In genomic region chrX:128035318-128035717, GRCh38 we compare ENCODE assay signal across 33 cellular contexts. TPM values are rescaled to one million over a fixed set of nuclear protein-coding genes. Genes with fewer than 3 reads are reported as not detected.
DNase-seq lines count a peak whose midpoint lies in the region; ATAC-seq, FAIRE-seq and TF ChIP-seq lines count a peak whose summit lies in the region.
"Had no signal": no experiment of that assay in that cellular context is flagged by ENCODE, and none has a peak within 500 bp of the region (broad histone marks: within the 10 kb centered on the region; RNA-seq: fewer than 3 reads in every experiment).

No MANE protein-coding gene starts in this region.

- no peak for TF ChIP-seq POLR2A in endothelial cell of umbilical vein (IDR thresholded peaks at IDR 0.05; ENCODE audit: low read depth, low read length)

- H4K91ac ChIP-seq in mesenchymal stem cell (ENCODE audit: low read length), result no peak overlapping the region

- no peak for TF ChIP-seq CTCF in endothelial cell of umbilical vein (IDR thresholded peaks at IDR 0.05; ENCODE audit: extremely low read depth in 1 of 2, insufficient read depth in 1 of 2, low read depth in 1 of 2, low read length in 2 of 2)

- H3K4me3 ChIP-seq in endothelial cell of umbilical vein (replicated peaks in 1 of 3; ENCODE audit: insufficient read depth in 1 of 3, low read depth in 1 of 3, low read length in 3 of 3), result no peak overlapping the region
- H3K4me3 ChIP-seq in mesenchymal stem cell (ENCODE audit: insufficient read depth in 1 of 2, low read depth in 1 of 2, low read length in 2 of 2), result no peak overlapping the region
- H3K4me3 ChIP-seq: BLaER1, GM12878 had no signal

- H3K9me3 ChIP-seq in endothelial cell of umbilical vein (replicated peaks; ENCODE audit: control insufficient read depth, insufficient read depth, low read length), result no peaks in the 10 kb centered on the region
- H3K9me3 ChIP-seq in mesenchymal stem cell (ENCODE audit: control insufficient read depth, low read length), result no peaks in the 10 kb centered on the region
- H3K9me3 ChIP-seq: BE2C, BLaER1 had no signal

- H3K4ac ChIP-seq in mesenchymal stem cell (ENCODE audit: low read depth in 1 of 2, low read length in 2 of 2), result no peak overlapping the region

- peak overlapping the region; percentile 74 for H3K9ac ChIP-seq in endothelial cell of umbilical vein (replicated peaks; ENCODE audit: extremely low read depth, insufficient read depth, low read length)
- H3K9ac ChIP-seq in mesenchymal stem cell (ENCODE audit: low read length), result no peak overlapping the region
- H3K9ac ChIP-seq: BLaER1 had no signal

- H2BK15ac ChIP-seq in mesenchymal stem cell (ENCODE audit: low read depth, poor library complexity, severe bottlenecking), result no peak overlapping the region

- H3K27me3 ChIP-seq in endothelial cell of umbilical vein (ENCODE audit: control insufficient read depth in 2 of 2, insufficient read depth in 2 of 2, low read length in 2 of 2) (no peaks in the 10 kb centered on the region), mesenchymal stem cell (ENCODE audit: control insufficient read depth in 1 of 2, insufficient read depth in 1 of 2, low read length in 2 of 2) (no peaks in the 10 kb centered on the region)
- H3K27me3 ChIP-seq: BE2C had no signal

- no peaks in the 10 kb centered on the region for H3K79me1 ChIP-seq in mesenchymal stem cell (replicated peaks; ENCODE audit: low read length, poor library complexity, severe bottlenecking)

- dilution Hi-C loops in endothelial cell of umbilical vein (cut with MboI; ENCODE audit: extremely low pct_ligation_motif_present, low sequenced_read_pairs), result no loop called here

- BruUV-seq in endothelial cell of umbilical vein (replicated peaks; lab: Mats Ljungman, UMichigan), result no TSS peak

- no peak overlapping the region for H3K4me2 ChIP-seq in endothelial cell of umbilical vein (ENCODE audit: insufficient read depth, low read length)
- H3K4me2 ChIP-seq in mesenchymal stem cell (ENCODE audit: low read length, poor library complexity, severe bottlenecking), result no peak overlapping the region
- H3K4me2 ChIP-seq: BLaER1 had no signal

- peak; percentile 56 for FAIRE-seq in endothelial cell of umbilical vein (lab: Jason Lieb, UNC)
- FAIRE-seq: A204.1, GM12878, GM12892, GM18507, GM19239 had no signal

- intact Hi-C loops in endothelial cell of umbilical vein (cut with micrococcal nuclease), result loop anchor here (1.0 to 5.0 kb wide), 3 partner anchors 14 to 1478 kb away; no protein-coding TSS in a partner anchor

- H2BK12ac ChIP-seq in mesenchymal stem cell (ENCODE audit: low read length in 2 of 2), result no peak overlapping the region

- H4K20me1 ChIP-seq in endothelial cell of umbilical vein (replicated peaks; ENCODE audit: control insufficient read depth, extremely low read depth, insufficient read depth, low read length), result no peaks in the 10 kb centered on the region
- H4K20me1 ChIP-seq: BLaER1 had no signal

- H3K23ac ChIP-seq in mesenchymal stem cell (ENCODE audit: low read length in 2 of 2), result no peak overlapping the region

- DNase-seq in dermis blood vessel endothelial cell (peak; percentile 58), endothelial cell of umbilical vein (ENCODE audit: low read depth, low spot score) (peak; percentile 76), mesenchymal stem cell (no peak), cerebellum (ENCODE audit: low spot score) (no peak), NCI-H2029 treated with DMSO at 0.1 percent for 48 hours (lab: John Stamatoyannopoulos, UW) (no peak), NCI-H526 (lab: John Stamatoyannopoulos, UW) (no peak)
- DNase-seq: 8988T; ACHN; BE2C; C1 segment of cervical spinal cord; CD4-positive, alpha-beta memory T cell; CD4-positive, CD25-positive, alpha-beta regulatory T cell; CD8-positive, alpha-beta memory T cell; COR-L47; DMS 273 treated with DMSO at 0.1 percent for 48 hours; DMS153; DMS53; DMS79; DND-41; EL; GDM1 had no signal

- no peak overlapping the region for H2BK5ac ChIP-seq in mesenchymal stem cell (ENCODE audit: low read depth, low read length, poor library complexity, severe bottlenecking)

- CTCF ChIA-PET in endothelial cell of umbilical vein (lab: Charles Lee), result interaction anchor here (1.0 to 1.9 kb wide), 2 partner anchors 14 to 21 kb away, joined by 3 to 7 read pairs; no protein-coding TSS in a partner anchor

- H3K14ac ChIP-seq in mesenchymal stem cell (ENCODE audit: low read length in 2 of 2), result no peak overlapping the region

- POLR2A ChIA-PET in endothelial cell of umbilical vein (lab: Charles Lee), result no interaction called here

- H3K36me3 ChIP-seq in endothelial cell of umbilical vein (ENCODE audit: control insufficient read depth in 2 of 2, extremely low read depth in 1 of 2, insufficient read depth in 2 of 2, low read length in 2 of 2) (no peaks in the 10 kb centered on the region), mesenchymal stem cell (ENCODE audit: control insufficient read depth in 1 of 2, insufficient read depth in 2 of 2, low read depth in 1 of 2, low read length in 2 of 2) (no peaks in the 10 kb centered on the region)
- H3K36me3 ChIP-seq: BE2C, BLaER1 had no signal

- H3K27ac ChIP-seq in endothelial cell of umbilical vein (ENCODE audit: insufficient read depth, low read depth, low read length), result peak overlapping the region; percentile 99
- peak overlapping the region; percentile 32 for H3K27ac ChIP-seq in mesenchymal stem cell (ENCODE audit: low read length, poor library complexity, severe bottlenecking)
- H3K27ac ChIP-seq: BLaER1 had no signal

- H3K4me1 ChIP-seq in endothelial cell of umbilical vein (ENCODE audit: control insufficient read depth, extremely low read depth, insufficient read depth, low read length), result peaks cover 20% of the 10 kb centered on the region
- peaks cover 4% of the 10 kb centered on the region for H3K4me1 ChIP-seq in mesenchymal stem cell (ENCODE audit: control insufficient read depth, insufficient read depth, low read depth, low read length)
- H3K4me1 ChIP-seq: BE2C, BLaER1 had no signal

- no peaks in the 10 kb centered on the region for H3K79me2 ChIP-seq in endothelial cell of umbilical vein (ENCODE audit: control insufficient read depth, insufficient read depth, low read length)

- no peaks in the 10 kb centered on the region for H3K9me1 ChIP-seq in endothelial cell of umbilical vein (replicated peaks; ENCODE audit: control insufficient read depth, extremely low read depth, insufficient read depth, low read length)

- no peak overlapping the region for H4K8ac ChIP-seq in mesenchymal stem cell (ENCODE audit: low read length)

- H2AK5ac ChIP-seq in mesenchymal stem cell (ENCODE audit: low read length, severe bottlenecking), result no peak overlapping the region

- ATAC-seq in GM18858 (IDR thresholded peaks at IDR 0.05; ENCODE audit: unreplicated experiment), result no peak
- ATAC-seq: GM12878 had no signal

- H2BK120ac ChIP-seq in mesenchymal stem cell (ENCODE audit: low read depth, low read length), result no peak overlapping the region

- H2AFZ ChIP-seq in endothelial cell of umbilical vein (ENCODE audit: low read depth, low read length) (peak overlapping the region; percentile 3), mesenchymal stem cell (ENCODE audit: low read depth, low read length) (no peak overlapping the region)

- H3K18ac ChIP-seq in mesenchymal stem cell (ENCODE audit: low read depth in 1 of 2, low read length in 2 of 2), result no peak overlapping the region

TF ChIP-seq in endothelial cell of umbilical vein, 7 proteins besides CTCF, POLR2A, EP300 and RAD21:
- no peak for TF ChIP-seq EZH2 (IDR thresholded peaks at IDR 0.05; ENCODE audit: borderline replicate concordance, low read depth, low read length, severe bottlenecking)
- TF ChIP-seq FOS (IDR thresholded peaks at IDR 0.05; ENCODE audit: borderline replicate concordance, insufficient read depth, low read length), result no peak
- peak; percentile 72 for TF ChIP-seq JUN (IDR thresholded peaks at IDR 0.05; ENCODE audit: borderline replicate concordance, insufficient read depth, insufficient read length, low read depth)
- peak; percentile 47 for TF ChIP-seq GATA2 (IDR thresholded peaks at IDR 0.05; ENCODE audit: insufficient read depth, insufficient read length, low read depth, low read length)

RNA-seq across cellular contexts. Expression of gene ACTRT1, which starts 16.9 kb away (rescaled TPM):
- not detected in 2 replicates for total RNA-seq in dermis blood vessel endothelial cell
- total RNA-seq in endothelial cell of umbilical vein, result not detected in 2 replicates
- not detected in 2 replicates for polyA plus RNA-seq in endothelial cell of umbilical vein
- not detected in 2 replicates for polyA plus RNA-seq in endothelial cell of umbilical vein (2011; cell fraction: cytosol; rRNA removed)
- not detected in 2 replicates for polyA plus RNA-seq in endothelial cell of umbilical vein (2011; cell fraction: nucleus; rRNA removed)
- not detected in 2 replicates for polyA plus RNA-seq in endothelial cell of umbilical vein (2012)
- polyA minus RNA-seq in endothelial cell of umbilical vein, result not detected in 2 replicates
- polyA minus RNA-seq in endothelial cell of umbilical vein (2011; cell fraction: cytosol; rRNA and poly(A)+ RNA removed), result not detected
- polyA minus RNA-seq in endothelial cell of umbilical vein (2011; cell fraction: nucleus; rRNA and poly(A)+ RNA removed), result not detected in 2 replicates
- polyA plus RNA-seq in mesenchymal stem cell (2013, experiment 1 of 2), result not detected
- not detected for polyA plus RNA-seq in mesenchymal stem cell (2013, experiment 2 of 2)
- not detected for total RNA-seq in cerebellum
- total RNA-seq: A673; CD4-positive, alpha-beta memory T cell; CD4-positive, CD25-positive, alpha-beta regulatory T cell; CD8-positive, alpha-beta memory T cell; Daoy; G401; GM12878 had no signal
- polyA plus RNA-seq: AG04450; CD14-positive monocyte; CD4-positive, alpha-beta memory T cell; CD4-positive, CD25-positive, alpha-beta regulatory T cell; CD8-positive, alpha-beta memory T cell; GM12878 had no signal

Comparison
In these comparisons a context has a peak if more than half of its experiments do, and no peak if none do; other contexts are left out.
1. DNase-seq: peak in dermis blood vessel endothelial cell (single experiment) and endothelial cell of umbilical vein (single experiment); none in mesenchymal stem cell (single experiment), cerebellum (single experiment), NCI-H2029 treated with DMSO at 0.1 percent for 48 hours (single experiment) and NCI-H526 (0 of 2).